ENCODE assay signal across 20 cellular contexts in the genomic region with DNA sequence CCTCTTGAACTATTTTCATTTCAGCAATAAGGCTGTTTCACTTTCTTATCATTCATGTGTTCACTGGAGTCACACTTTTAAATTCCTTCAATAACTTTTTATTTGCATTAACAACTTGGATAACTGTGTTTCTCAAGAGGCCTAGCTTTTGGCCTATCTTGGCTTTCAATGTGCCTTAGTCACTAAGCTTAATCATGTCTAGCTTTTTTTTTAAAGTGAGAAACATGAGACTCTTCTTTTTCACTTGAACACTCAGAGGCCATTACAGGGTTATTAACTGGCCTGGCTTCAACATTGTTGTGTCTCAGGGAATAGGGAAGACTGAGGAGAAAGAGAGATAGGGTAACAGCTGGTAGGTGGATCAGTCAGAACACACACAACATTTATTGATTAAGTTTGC.
DNase-seq lines count a peak whose midpoint lies in the region; ATAC-seq and TF ChIP-seq lines count a peak whose summit lies in the region.
"Had no signal": no experiment of that assay in that cellular context is flagged by ENCODE, and none has a peak within 500 bp of the region (broad histone marks: within the 10 kb centered on the region; RNA-seq: fewer than 3 reads in every experiment).

No MANE protein-coding gene starts in this region.

- H3K27ac ChIP-seq in brain microvascular endothelial cell: no peak overlapping the region
- H3K27ac ChIP-seq: 22Rv1 had no signal

- intact Hi-C loops in cardiac septum (cut with DNase I): no loop called here

- H3K4me3 ChIP-seq in brain microvascular endothelial cell (ENCODE audit: low read depth, low read length): no peak overlapping the region
- no peak overlapping the region for H3K4me3 ChIP-seq in fibroblast of the aortic adventitia (ENCODE audit: low read depth, low read length)
- H3K4me3 ChIP-seq: K562 had no signal

- H3K27me3 ChIP-seq in brain microvascular endothelial cell (replicated peaks): no peaks in the 10 kb centered on the region
- H3K27me3 ChIP-seq: BE2C had no signal

- peak; percentile 39 for DNase-seq in NCI-H2107 treated with DMSO at 0.1 percent for 48 hours (lab: John Stamatoyannopoulos, UW; ENCODE audit: unreplicated experiment)
- DNase-seq in NCI-H2107 (lab: John Stamatoyannopoulos, UW): no peak
- peak; percentile 2 for DNase-seq in brain microvascular endothelial cell
- peak; percentile 0 for DNase-seq in fibroblast of the aortic adventitia (ENCODE audit: low read depth)
- peak; percentile 48 for DNase-seq in stromal cell of bone marrow (ENCODE audit: low read depth)
- DNase-seq in cardiac septum (ENCODE audit: low spot score): no peak
- no peak for DNase-seq in pons (ENCODE audit: low spot score)
- DNase-seq: BE2C; CD4-positive, alpha-beta T cell; DMS53; NCI-H1417 treated with DMSO at 0.1 percent for 48 hours; NCI-H1930; NCI-H446; NK-92 treated with Interleukin-12 subunit alpha and Interleukin-12 subunit beta, amount 100 ng/mL, for 24 hours; OCI-M1; RPMI8226; SIG-M5 had no signal

- no peak for ATAC-seq in esophagus mucosa
- ATAC-seq: K562 had no signal

- H3K36me3 ChIP-seq in brain microvascular endothelial cell (replicated peaks): no peaks in the 10 kb centered on the region
- H3K36me3 ChIP-seq: BE2C had no signal

- in situ Hi-C loops in brain microvascular endothelial cell (cut with HindIII; ENCODE audit: low pct_ligation_motif_present, low sequenced_read_pairs): no loop called here

- no peak for TF ChIP-seq CTCF in brain microvascular endothelial cell (IDR thresholded peaks at IDR 0.05; ENCODE audit: low read depth, low read length, missing control alignments)
- TF ChIP-seq CTCF in fibroblast of the aortic adventitia (IDR thresholded peaks at IDR 0.05; ENCODE audit: insufficient read depth, low read length): no peak

Comparison
In these comparisons a context has a peak if more than half of its experiments do, and no peak if none do; other contexts are left out.
1. DNase-seq: peak in NCI-H2107 treated with DMSO at 0.1 percent for 48 hours (single experiment), brain microvascular endothelial cell (single experiment), fibroblast of the aortic adventitia (single experiment) and stromal cell of bone marrow (single experiment); none in NCI-H2107 (single experiment), cardiac septum (single experiment) and pons (single experiment).